12 cellular contexts compared by ENCODE assay signal in genomic region chr4:107818301-107818910, GRCh38. TPM values are rescaled to one million over a fixed set of nuclear protein-coding genes. Genes with fewer than 3 reads are reported as not detected.
A peak's percentile ranks its signal among the peaks of the same experiment; 100 is the strongest.
DNase-seq lines count a peak whose midpoint lies in the region; ATAC-seq, FAIRE-seq and TF ChIP-seq lines count a peak whose summit lies in the region.
"Had no signal": no experiment of that assay in that cellular context is flagged by ENCODE, and none has a peak within 500 bp of the region (broad histone marks: within the 10 kb centered on the region; RNA-seq: fewer than 3 reads in every experiment).

No MANE protein-coding gene starts in this region.

- H3K4me1 Mint-ChIP-seq in neural progenitor cell = no peaks in the 10 kb centered on the region
- H3K4me1 Mint-ChIP-seq in T-cell = no peaks in the 10 kb centered on the region
- H3K4me1 Mint-ChIP-seq: nephron had no signal

- in situ Hi-C loops in GM12878 (cut with MboI) = no loop called here

- BruUV-seq in GM12878 (replicated peaks; lab: Mats Ljungman, UMichigan) = no TSS peak

- POLR2A ChIA-PET in GM12878 (lab: Charles Lee) (no interaction called here), T-cell (lab: Charles Lee) (no interaction called here)

- TF ChIP-seq POLR2A in GM12878 (IDR thresholded peaks at IDR 0.05; ENCODE audit: low read depth, low read length) = no peak

- H3K27me3 Mint-ChIP-seq in neural progenitor cell (ENCODE audit: insufficient read depth, low read depth) = no peaks in the 10 kb centered on the region
- H3K27me3 Mint-ChIP-seq in T-cell = peaks cover 7 to 10% of the 10 kb centered on the region in 2 donors

- H2AFZ ChIP-seq in GM12878 (ENCODE audit: control insufficient read depth, low read depth, low read length) = no peak overlapping the region
- H2AFZ ChIP-seq in neural progenitor cell (replicated peaks) = no peak overlapping the region

- H3K27me3 ChIP-seq in GM12878 (replicated peaks in 1 of 2; ENCODE audit: control insufficient read depth in 2 of 2, insufficient read depth in 2 of 2, low read length in 1 of 2) = no peaks in the 10 kb centered on the region
- H3K27me3 ChIP-seq in neural progenitor cell = peaks cover 15% of the 10 kb centered on the region

- H3K4me3 Mint-ChIP-seq in neural progenitor cell (no peak overlapping the region), T-cell (no peak overlapping the region)
- H3K4me3 Mint-ChIP-seq: CD4-positive, alpha-beta T cell; nephron had no signal

- intact Hi-C loops in GM12878 (cut with micrococcal nuclease; ENCODE audit: unreplicated experiment) = no loop called here

- TF ChIP-seq CTCF in GM12878 (IDR thresholded peaks at IDR 0.05 in 2 of 3, conservative IDR thresholded peaks at IDR 0.05 in 1 of 3; ENCODE audit: control insufficient read depth in 2 of 3, extremely low read depth in 1 of 3, insufficient read depth in 1 of 3, low read depth in 3 of 3, low read length in 3 of 3) (no peak), neural progenitor cell (IDR thresholded peaks at IDR 0.05) (no peak)

- RAD21 ChIA-PET in GM12878 (lab: Charles Lee; ENCODE audit: unreplicated experiment) = no interaction called here

- H3K79me2 ChIP-seq in GM12878 (ENCODE audit: control insufficient read depth, insufficient read depth, low read length) = no peaks in the 10 kb centered on the region
- no peaks in the 10 kb centered on the region for H3K79me2 ChIP-seq in neural progenitor cell (ENCODE audit: low read depth)

- H3K4me2 ChIP-seq in GM12878 (ENCODE audit: control insufficient read depth, insufficient read depth) (no peak overlapping the region), neural progenitor cell (no peak overlapping the region)

- H3K27ac ChIP-seq in GM12878 (ENCODE audit: control insufficient read depth, insufficient read depth) = no peak overlapping the region
- H3K27ac ChIP-seq in neural progenitor cell = no peak overlapping the region
- H3K27ac ChIP-seq: cardiac muscle cell had no signal

- H3K9me3 Mint-ChIP-seq in neural progenitor cell (no peaks in the 10 kb centered on the region), T-cell (no peaks in the 10 kb centered on the region)
- H3K9me3 Mint-ChIP-seq: CD4-positive, alpha-beta T cell; nephron had no signal

- CTCF ChIA-PET in GM12878 (lab: Yijun Ruan, JAX) (no interaction called here), T-cell (lab: Charles Lee) (interaction anchor here in 1 of 2 donors (0.7 to 0.8 kb wide), 2 partner anchors 30 to 933 kb away, joined by 3 read pairs; no protein-coding TSS in a partner anchor)

- DNase-seq in AG20443 (ENCODE audit: low spot score) (peak; percentile 15), Kasumi-1 (lab: John Stamatoyannopoulos, UW) (peak; percentile 53 to 63), GM12878 (ENCODE audit: low read depth, low spot score) (no peak), neural progenitor cell (ENCODE audit: low spot score) (no peak), DMS114 treated with DMSO at 0.1 percent for 48 hours (lab: John Stamatoyannopoulos, UW; ENCODE audit: unreplicated experiment) (no peak), T-cell (no peak)
- DNase-seq: activated CD4-positive, alpha-beta T cell treated with anti-CD3 and anti-CD28 coated beads, Interleukin-2, amount 50 U/mL, for 4 hours; CD4-positive, alpha-beta T cell had no signal

- no peaks in the 10 kb centered on the region for H3K36me3 ChIP-seq in GM12878 (ENCODE audit: control insufficient read depth in 2 of 2, insufficient read depth in 2 of 2, low read length in 1 of 2)
- H3K36me3 ChIP-seq in neural progenitor cell = no peaks in the 10 kb centered on the region
- H3K36me3 ChIP-seq: cardiac muscle cell had no signal

- no peaks in the 10 kb centered on the region for H4K20me1 ChIP-seq in GM12878 (ENCODE audit: control insufficient read depth, insufficient read depth)
- no peaks in the 10 kb centered on the region for H4K20me1 ChIP-seq in neural progenitor cell (ENCODE audit: low read depth)

- ATAC-seq in GM18870 (IDR thresholded peaks at IDR 0.05; ENCODE audit: unreplicated experiment) (peak; percentile 82), GM12878 (peak; percentile 47), GM18519 (IDR thresholded peaks at IDR 0.05; ENCODE audit: low FRiP score, unreplicated experiment) (no peak), T-cell (replicated peaks in 1 of 4) (no peak)

- no peak for FAIRE-seq in GM12878 (lab: Jason Lieb, UNC)

- H3K27ac Mint-ChIP-seq in neural progenitor cell (no peak overlapping the region), T-cell (no peak overlapping the region)
- H3K27ac Mint-ChIP-seq: CD4-positive, alpha-beta T cell; nephron had no signal

- 41% methylated on average over 3 of the region's 3 CpGs for WGBS in GM12878 (ENCODE audit: insufficient coverage, insufficient replicate concordance, low lambda C conversion rate, missing lambda C conversion rate)

- no peaks in the 10 kb centered on the region for H3F3A ChIP-seq in neural progenitor cell (ENCODE audit: low read depth)

- no peaks in the 10 kb centered on the region for H3K9me3 ChIP-seq in GM12878 (replicated peaks; ENCODE audit: control insufficient read depth, insufficient read depth, low read length)
- H3K9me3 ChIP-seq in neural progenitor cell (ENCODE audit: low read depth) = no peaks in the 10 kb centered on the region

- no peak for TF ChIP-seq RAD21 in GM12878 (IDR thresholded peaks at IDR 0.05; ENCODE audit: insufficient read depth, low read depth, low read length)

- H3K36me3 Mint-ChIP-seq in neural progenitor cell (no peaks in the 10 kb centered on the region), T-cell (no peaks in the 10 kb centered on the region)

- H3K4me3 ChIP-seq in GM12878 (no peak overlapping the region), neural progenitor cell (no peak overlapping the region)
- H3K4me3 ChIP-seq: cardiac muscle cell had no signal

- SMC1A ChIA-PET in GM12878 (lab: Charles Lee; ENCODE audit: uncharacterized antibody, unreplicated experiment) = no interaction called here

- H3K9ac ChIP-seq in GM12878 (ENCODE audit: control insufficient read depth, insufficient read depth, low read length) (no peak overlapping the region), neural progenitor cell (no peak overlapping the region)

- H3K4me1 ChIP-seq in GM12878 (ENCODE audit: control insufficient read depth, insufficient read depth, low read length) (no peaks in the 10 kb centered on the region), neural progenitor cell (no peaks in the 10 kb centered on the region)

- no peak for TF ChIP-seq EP300 in GM12878 (IDR thresholded peaks at IDR 0.05; ENCODE audit: borderline replicate concordance in 1 of 2, control insufficient read depth in 1 of 2, low read depth in 2 of 2, low read length in 2 of 2)

TF ChIP-seq in GM12878, 131 proteins besides CTCF, POLR2A, EP300 and RAD21:
- TF ChIP-seq RUNX3 (IDR thresholded peaks at IDR 0.05; ENCODE audit: low read length) = peak; percentile 26; the same call in 1 of the 2 replicates
- no peak for TF ChIP-seq RB1 (IDR thresholded peaks at IDR 0.05; ENCODE audit: borderline replicate concordance)
- no peak for TF ChIP-seq SP1 (IDR thresholded peaks at IDR 0.05; ENCODE audit: low read depth, low read length)
- 0 out of 2 replicates have a peak, but pooled peaks have one; percentile 57 for TF ChIP-seq ATF7 (IDR thresholded peaks at IDR 0.05; ENCODE audit: low read depth)
- TF ChIP-seq NR2F1 (conservative IDR thresholded peaks at IDR 0.05) = no peak

RNA-seq across cellular contexts. Expression of gene SGMS2, which starts 6.3 kb away (rescaled TPM):
- not detected in 2 replicates for total RNA-seq in GM12878 (2013; cell fraction: nucleolus; rRNA removed)
- total RNA-seq in GM12878 (2014; rRNA removed) = 0.28 TPM in 1 of 2 replicates, not detected in the other
- total RNA-seq in GM12878 (2014; rRNA removed; fragmentation: Illumina TruSeq; extraction: Trizol) = under 0.01 TPM in 1 of 2 replicates, not detected in the other
- total RNA-seq in GM12878 (2021) = 0.19 and 0.23 TPM in 2 replicates
- not detected for polyA plus RNA-seq in GM12878 (2011; ENCODE audit: low read depth)
- 3.2 and 5.0 TPM in 2 replicates for polyA plus RNA-seq in GM12878 (2011; rRNA removed)
- polyA plus RNA-seq in GM12878 (2011; cell fraction: cytosol; rRNA removed) = 1.6 and 2.2 TPM in 2 replicates
- polyA plus RNA-seq in GM12878 (2011; cell fraction: nucleus; rRNA removed) = 1.4 and 2.2 TPM in 2 replicates
- polyA plus RNA-seq in GM12878 (2012) = 0.01 TPM in 1 of 2 replicates, not detected in the other
- 0.10 TPM in 1 of 2 replicates, not detected in the other for polyA plus RNA-seq in GM12878 (2014; fragmentation: Illumina TruSeq; extraction: Trizol)
- polyA plus RNA-seq in GM12878 (2014; fragmentation: Nextera tagmentation; extraction: Ambion mirVana) = under 1 TPM in 1 of 2 experiments, not detected in 1; 0.11 TPM
- polyA plus RNA-seq in GM12878 (2014; rRNA removed) = 0.01 TPM in 1 of 2 replicates, not detected in the other
- polyA plus RNA-seq in GM12878 (2016; fragmentation: Nextera tagmentation; extraction: Ambion mirVana) = not detected
- 3.8 and 16.5 TPM in 2 replicates for polyA minus RNA-seq in GM12878 (2011; rRNA and poly(A)+ RNA removed)
- polyA minus RNA-seq in GM12878 (2011; cell fraction: cytosol; rRNA and poly(A)+ RNA removed) = 0.83 and 2.4 TPM in 2 replicates
- 2.9 and 5.1 TPM in 2 replicates for polyA minus RNA-seq in GM12878 (2011; cell fraction: nucleus; rRNA and poly(A)+ RNA removed)
- total RNA-seq in neural progenitor cell (ENCODE audit: low replicate concordance) = 0.87 and 1.1 TPM in 2 replicates
- under 1 TPM in 2 of 5 donors, not detected in 3; 0.25 to 0.82 TPM for total RNA-seq in T-cell

Comparison
In these comparisons a context has a peak if more than half of its experiments do, and no peak if none do; other contexts are left out.
1. DNase-seq: peak in AG20443 (single experiment) and Kasumi-1 (2 of 2); none in GM12878 (single experiment), neural progenitor cell (single experiment), DMS114 treated with DMSO at 0.1 percent for 48 hours (single experiment) and T-cell (0 of 34).
2. ATAC-seq: peak in GM18870 (single experiment) and GM12878 (single experiment); none in GM18519 (single experiment) and T-cell (0 of 4).